26 cellular contexts compared by ENCODE assay signal in genomic region chr11:111393585-111393984, GRCh38. TPM values are rescaled to one million over a fixed set of nuclear protein-coding genes. Genes with fewer than 3 reads are reported as not detected.
"Had no signal": no experiment of that assay in that cellular context is flagged by ENCODE, and none has a peak within 500 bp of the region (broad histone marks: within the 10 kb centered on the region; RNA-seq: fewer than 3 reads in every experiment).

No MANE protein-coding gene starts in this region.

- H3K4me1 ChIP-seq: ascending aorta had no signal

- H3K27me3 Mint-ChIP-seq: activated naive CD8-positive, alpha-beta T cell treated with anti-CD3 and anti-CD28 coated beads, Interleukin-2, amount 50 U/mL, for 24 hours had no signal

- DNase-seq: activated CD4-positive, alpha-beta T cell treated with anti-CD3 and anti-CD28 coated beads for 4 hours; activated CD8-positive, alpha-beta memory T cell treated with anti-CD3 and anti-CD28 coated beads, Interleukin-2, amount 50 U/mL, for 4 hours; activated effector memory CD4-positive, alpha-beta T cell treated with Interleukin-2 at 50 U/mL for 16 hours; activated naive CD4-positive, alpha-beta T cell treated with Interleukin-2 at 50 U/mL for 16 hours; amniotic stem cell; body of pancreas; central memory CD4-positive, alpha-beta T cell; KG1; NCI-H1092; NCI-H1417; NCI-H1930; NCI-H2171 treated with DMSO at 0.1 percent for 48 hours; NCI-H526 treated with DMSO at 0.1 percent for 48 hours; NCI-H82; NK-92 treated with Interleukin-12 subunit alpha and Interleukin-12 subunit beta, amount 100 ng/mL, for 24 hours; SIG-M5; T-helper 1 cell had no signal

- H3K36me3 Mint-ChIP-seq: activated naive CD4-positive, alpha-beta T cell treated with anti-CD3 and anti-CD28 coated beads, Interleukin-2, amount 50 U/mL, for 72 hours had no signal

- H3K27ac ChIP-seq: ascending aorta, body of pancreas, VCaP had no signal

- H3K4me3 Mint-ChIP-seq: activated CD8-positive, alpha-beta T cell treated with anti-CD3 and anti-CD28 coated beads for 36 hours; activated naive CD8-positive, alpha-beta T cell treated with anti-CD3 and anti-CD28 coated beads, Interleukin-2, amount 50 U/mL, for 24 hours had no signal

- FAIRE-seq: bronchial epithelial cell had no signal

- H3K27me3 ChIP-seq: ascending aorta, body of pancreas had no signal

- H3K4me3 ChIP-seq: ascending aorta, body of pancreas had no signal

- H3K9me3 Mint-ChIP-seq: activated CD8-positive, alpha-beta T cell treated with anti-CD3 and anti-CD28 coated beads for 36 hours; activated naive CD4-positive, alpha-beta T cell treated with anti-CD3 and anti-CD28 coated beads, Interleukin-2, amount 50 U/mL, for 72 hours; activated naive CD8-positive, alpha-beta T cell treated with anti-CD3 and anti-CD28 coated beads, Interleukin-2, amount 50 U/mL, for 24 hours had no signal

- ATAC-seq: body of pancreas had no signal

- H3K27ac Mint-ChIP-seq: activated naive CD4-positive, alpha-beta T cell treated with anti-CD3 and anti-CD28 coated beads, Interleukin-2, amount 50 U/mL, for 72 hours had no signal

- H3K9me3 ChIP-seq: ascending aorta, body of pancreas had no signal

- H3K36me3 ChIP-seq: ascending aorta had no signal

RNA-seq across cellular contexts. Expression of gene POU2AF1, which starts 14.5 kb away (rescaled TPM):
- total RNA-seq: bronchial epithelial cell, MCF 10A, NCI-H460, RPMI7951 had no signal
